20 cellular contexts compared by ENCODE assay signal in genomic region chr6:76831299-76831698, GRCh38.
DNase-seq lines count a peak whose midpoint lies in the region; FAIRE-seq and TF ChIP-seq lines count a peak whose summit lies in the region.
"Had no signal": no experiment of that assay in that cellular context is flagged by ENCODE, and none has a peak within 500 bp of the region (broad histone marks: within the 10 kb centered on the region; RNA-seq: fewer than 3 reads in every experiment).

No MANE protein-coding gene starts in this region.

- DNase-seq in NCI-H1105 treated with DMSO at 0.1 percent for 48 hours (lab: John Stamatoyannopoulos, UW), result peak; percentile 30
- DNase-seq in NCI-H1105 (lab: John Stamatoyannopoulos, UW), result no peak
- peak; percentile 14 for DNase-seq in HPDE6-E6E7 (ENCODE audit: extremely low spot score)
- DNase-seq in NCI-H748 (lab: John Stamatoyannopoulos, UW; ENCODE audit: unreplicated experiment), result peak; percentile 77
- peak; percentile 71 for DNase-seq in bronchial epithelial cell (ENCODE audit: low read depth)
- DNase-seq in NCI-H1694 treated with DMSO at 0.1 percent for 48 hours (lab: John Stamatoyannopoulos, UW), result no peak
- no peak for DNase-seq in kidney glomerular epithelial cell (lab: John Stamatoyannopoulos, UW)
- no peak for DNase-seq in foreskin fibroblast
- DNase-seq: 8988T, Calu3, Kasumi-1, MV-4-11, NCI-H2029, NCI-H2227 treated with DMSO at 0.1 percent for 48 hours, PC-3, Right ventricle myocardium superior, T-helper 2 cell had no signal

- no peak for TF ChIP-seq CTCF in bronchial epithelial cell (IDR thresholded peaks at IDR 0.05; ENCODE audit: insufficient read depth, low read length, severe bottlenecking)
- no peak for TF ChIP-seq CTCF in foreskin fibroblast (IDR thresholded peaks at IDR 0.05; ENCODE audit: low read depth, low read length)

- FAIRE-seq in bronchial epithelial cell (lab: Jason Lieb, UNC), result no peak
- FAIRE-seq: H54, K562 had no signal

- H3K4me3 ChIP-seq in bronchial epithelial cell (ENCODE audit: low read depth, low read length), result no peak overlapping the region
- no peak overlapping the region for H3K4me3 ChIP-seq in foreskin fibroblast (ENCODE audit: low read depth in 1 of 2, low read length in 2 of 2)
- H3K4me3 ChIP-seq: K562, SJSA1 had no signal

- H3K36me3 ChIP-seq in bronchial epithelial cell (ENCODE audit: control insufficient read depth, insufficient read depth, low read length), result no peaks in the 10 kb centered on the region
- H3K36me3 ChIP-seq: SJSA1 had no signal

- H3K27me3 ChIP-seq in bronchial epithelial cell (ENCODE audit: control insufficient read depth, insufficient read depth, low read length), result no peaks in the 10 kb centered on the region
- H3K27me3 ChIP-seq: SJSA1 had no signal

Comparison
In these comparisons a context has a peak if more than half of its experiments do, and no peak if none do; other contexts are left out.
1. DNase-seq: peak in NCI-H1105 treated with DMSO at 0.1 percent for 48 hours (single experiment), HPDE6-E6E7 (single experiment), NCI-H748 (single experiment) and bronchial epithelial cell (single experiment); none in NCI-H1105 (single experiment), NCI-H1694 treated with DMSO at 0.1 percent for 48 hours (single experiment), kidney glomerular epithelial cell (single experiment) and foreskin fibroblast (0 of 2).